In genomic region chr6:117397536-117398227, GRCh38 we compare ENCODE assay signal across 1 cellular context.
TF ChIP-seq lines count a peak whose summit lies in the region.

No MANE protein-coding gene starts in this region.

TF ChIP-seq in HEK293, 187 proteins besides CTCF, POLR2A, EP300 and RAD21 (continued from another document):
- TF ChIP-seq PBX3 (CRISPR knock-in tag; IDR thresholded peaks at IDR 0.05) = no peak
- 0 out of 2 replicates have a peak, but pooled peaks have one; percentile 21 for TF ChIP-seq ZBTB20 (tag by site-specific recombination; IDR thresholded peaks at IDR 0.05)
- TF ChIP-seq, protein P1, sequence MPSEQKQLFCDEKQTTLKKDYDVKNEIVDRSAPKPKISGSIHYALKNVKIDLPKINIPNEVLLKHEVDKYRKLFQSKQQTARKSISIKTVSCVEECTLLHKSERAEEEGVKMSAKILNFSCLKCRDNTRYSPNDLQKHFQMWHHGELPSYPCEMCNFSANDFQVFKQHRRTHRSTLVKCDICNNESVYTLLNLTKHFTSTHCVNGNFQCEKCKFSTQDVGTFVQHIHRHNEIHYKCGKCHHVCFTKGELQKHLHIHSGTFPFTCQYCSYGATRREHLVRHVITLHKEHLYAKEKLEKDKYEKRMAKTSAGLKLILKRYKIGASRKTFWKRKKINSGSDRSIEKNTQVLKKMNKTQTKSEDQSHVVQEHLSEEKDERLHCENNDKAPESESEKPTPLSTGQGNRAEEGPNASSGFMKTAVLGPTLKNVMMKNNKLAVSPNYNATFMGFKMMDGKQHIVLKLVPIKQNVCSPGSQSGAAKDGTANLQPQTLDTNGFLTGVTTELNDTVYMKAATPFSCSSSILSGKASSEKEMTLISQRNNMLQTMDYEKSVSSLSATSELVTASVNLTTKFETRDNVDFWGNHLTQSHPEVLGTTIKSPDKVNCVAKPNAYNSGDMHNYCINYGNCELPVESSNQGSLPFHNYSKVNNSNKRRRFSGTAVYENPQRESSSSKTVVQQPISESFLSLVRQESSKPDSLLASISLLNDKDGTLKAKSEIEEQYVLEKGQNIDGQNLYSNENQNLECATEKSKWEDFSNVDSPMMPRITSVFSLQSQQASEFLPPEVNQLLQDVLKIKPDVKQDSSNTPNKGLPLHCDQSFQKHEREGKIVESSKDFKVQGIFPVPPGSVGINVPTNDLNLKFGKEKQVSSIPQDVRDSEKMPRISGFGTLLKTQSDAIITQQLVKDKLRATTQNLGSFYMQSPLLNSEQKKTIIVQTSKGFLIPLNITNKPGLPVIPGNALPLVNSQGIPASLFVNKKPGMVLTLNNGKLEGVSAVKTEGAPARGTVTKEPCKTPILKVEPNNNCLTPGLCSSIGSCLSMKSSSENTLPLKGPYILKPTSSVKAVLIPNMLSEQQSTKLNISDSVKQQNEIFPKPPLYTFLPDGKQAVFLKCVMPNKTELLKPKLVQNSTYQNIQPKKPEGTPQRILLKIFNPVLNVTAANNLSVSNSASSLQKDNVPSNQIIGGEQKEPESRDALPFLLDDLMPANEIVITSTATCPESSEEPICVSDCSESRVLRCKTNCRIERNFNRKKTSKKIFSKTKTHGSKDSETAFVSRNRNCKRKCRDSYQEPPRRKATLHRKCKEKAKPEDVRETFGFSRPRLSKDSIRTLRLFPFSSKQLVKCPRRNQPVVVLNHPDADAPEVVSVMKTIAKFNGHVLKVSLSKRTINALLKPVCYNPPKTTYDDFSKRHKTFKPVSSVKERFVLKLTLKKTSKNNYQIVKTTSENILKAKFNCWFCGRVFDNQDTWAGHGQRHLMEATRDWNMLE (tag by site-specific recombination; conservative IDR thresholded peaks at IDR 0.05; ENCODE audit: low read depth) = 0 out of 2 replicates have a peak, but pooled peaks have one; percentile 54
- TF ChIP-seq ZNF146 (tag by site-specific recombination; IDR thresholded peaks at IDR 0.05) = no peak
- TF ChIP-seq ZNF660 (tag by site-specific recombination; IDR thresholded peaks at IDR 0.05) = no peak
- 0 out of 2 replicates have a peak, but pooled peaks have one; percentile 17 for TF ChIP-seq ZEB2 (tag by site-specific recombination; IDR thresholded peaks at IDR 0.05)
